ENCODE assay signal across 10 cellular contexts in the genomic region with DNA sequence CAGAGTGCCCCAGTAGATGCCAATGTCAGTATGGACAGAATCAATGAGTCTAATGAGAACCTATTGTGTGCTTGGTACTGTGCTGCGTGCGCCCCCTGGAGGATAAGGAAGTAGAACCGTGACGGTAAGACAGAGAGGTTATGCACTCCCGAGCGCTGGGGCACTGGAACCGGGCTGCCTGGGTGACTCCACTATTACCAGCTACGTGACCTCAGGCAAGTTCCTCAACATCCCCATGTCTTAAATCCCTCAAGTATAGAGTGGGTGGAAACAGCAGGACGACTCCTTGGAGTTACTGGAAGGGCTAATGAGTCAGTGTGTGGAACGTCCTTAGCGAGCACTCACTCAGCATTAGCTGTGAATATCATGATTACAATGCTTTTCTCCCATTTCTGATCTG. TPM values are rescaled to one million over a fixed set of nuclear protein-coding genes. Genes with fewer than 3 reads are reported as not detected.
DNase-seq lines count a peak whose midpoint lies in the region; ATAC-seq, FAIRE-seq and TF ChIP-seq lines count a peak whose summit lies in the region.
"Had no signal": no experiment of that assay in that cellular context is flagged by ENCODE, and none has a peak within 500 bp of the region (broad histone marks: within the 10 kb centered on the region; RNA-seq: fewer than 3 reads in every experiment).

No MANE protein-coding gene starts in this region.

- no peaks in the 10 kb centered on the region for H3K36me3 ChIP-seq in keratinocyte (ENCODE audit: control insufficient read depth in 2 of 2, extremely low read depth in 1 of 2, insufficient read depth in 2 of 2, low read length in 2 of 2)

- ATAC-seq in HG02981 (IDR thresholded peaks at IDR 0.05; ENCODE audit: unreplicated experiment) (peak; percentile 48), HG03108 (IDR thresholded peaks at IDR 0.05; ENCODE audit: unreplicated experiment) (no peak)

- dilution Hi-C loops in keratinocyte (cut with MboI; ENCODE audit: extremely low pct_ligation_motif_present, low sequenced_read_pairs), result no loop called here

- no peak overlapping the region for H3K4me3 ChIP-seq in keratinocyte (ENCODE audit: control insufficient read depth in 2 of 3, extremely low read depth in 1 of 3, insufficient read depth in 2 of 3, low read depth in 1 of 3, low read length in 3 of 3)

- H3K79me2 ChIP-seq in keratinocyte (ENCODE audit: control insufficient read depth, insufficient read depth, low read length), result no peaks in the 10 kb centered on the region

- H4K20me1 ChIP-seq in keratinocyte (ENCODE audit: control insufficient read depth, extremely low read depth, insufficient read depth, low read length), result no peaks in the 10 kb centered on the region

- H3K4me1 ChIP-seq in keratinocyte (ENCODE audit: control insufficient read depth, extremely low read depth, insufficient read depth, low read length), result no peaks in the 10 kb centered on the region

- no peaks in the 10 kb centered on the region for H3K27me3 ChIP-seq in keratinocyte (ENCODE audit: control insufficient read depth, extremely low read depth, insufficient read depth, low read length)

- no peak overlapping the region for H3K9ac ChIP-seq in keratinocyte (ENCODE audit: control insufficient read depth, extremely low read depth, insufficient read depth, low read length)

- peak; percentile 43 for DNase-seq in DMS 273 (lab: John Stamatoyannopoulos, UW; ENCODE audit: unreplicated experiment)
- no peak for DNase-seq in DMS 273 treated with DMSO at 0.1 percent for 48 hours (lab: John Stamatoyannopoulos, UW)
- peak; percentile 15 for DNase-seq in SK-N-DZ (ENCODE audit: low spot score)
- DNase-seq in activated naive CD4-positive, alpha-beta T cell (lab: John Stamatoyannopoulos, UW), result peak in 3 of 4 experiments; percentile 5 to 22 (median 12)
- DNase-seq in keratinocyte (ENCODE audit: low read depth, low spot score), result no peak
- DNase-seq in stimulated activated CD8-positive, alpha-beta memory T cell treated with anti-CD3 and anti-CD28 coated beads, Interleukin-15, amount 100 ng/mL, for 48 hours (ENCODE audit: low read depth in 2 of 2), result peak; percentile 25 to 41

- H3K9me1 ChIP-seq in keratinocyte (ENCODE audit: control insufficient read depth, extremely low read depth, insufficient read depth, low read length), result no peaks in the 10 kb centered on the region

- FAIRE-seq in keratinocyte (lab: Jason Lieb, UNC), result peak; percentile 61
- FAIRE-seq: A204.1, colon had no signal

- H3K27ac ChIP-seq in keratinocyte (ENCODE audit: control insufficient read depth, insufficient read depth, low read length), result no peak overlapping the region

- H3K9me3 ChIP-seq in keratinocyte (ENCODE audit: control insufficient read depth, low read depth, low read length), result no peaks in the 10 kb centered on the region

- TF ChIP-seq CTCF in keratinocyte (optimal IDR thresholded peaks at IDR 0.05 in 1 of 3, IDR thresholded peaks at IDR 0.05 in 1 of 3, conservative IDR thresholded peaks at IDR 0.05 in 1 of 3; ENCODE audit: extremely low read depth in 1 of 3, insufficient read depth in 2 of 3, low read length in 3 of 3), result peak; percentile 78 to 88 (median 78)

- no peak overlapping the region for H3K4me2 ChIP-seq in keratinocyte (ENCODE audit: control insufficient read depth, extremely low read depth, insufficient read depth, low read depth, low read length)

- H2AFZ ChIP-seq in keratinocyte (ENCODE audit: control insufficient read depth, low read length), result peak overlapping the region; percentile 46

RNA-seq across cellular contexts. Expression of gene CHST4, which starts 16.2 kb away (rescaled TPM):
- not detected in 2 replicates for polyA plus RNA-seq in SK-N-DZ (2014; cell fraction: cytosol; rRNA removed)
- not detected in 2 replicates for polyA plus RNA-seq in SK-N-DZ (2014; cell fraction: nucleus; rRNA removed)
- 0.14 TPM in 3 replicates for polyA plus RNA-seq in keratinocyte
- not detected for polyA plus RNA-seq in keratinocyte (2011; ENCODE audit: low read depth)
- 0.08 and 0.17 TPM in 2 replicates for polyA plus RNA-seq in keratinocyte (2011; cell fraction: cytosol; rRNA removed)
- polyA plus RNA-seq in keratinocyte (2011; cell fraction: nucleus; rRNA removed), result 0.09 and 0.17 TPM in 2 replicates
- 0.09 TPM in 1 of 2 replicates, not detected in the other for polyA plus RNA-seq in keratinocyte (2012; ENCODE audit: low replicate concordance)
- polyA minus RNA-seq in keratinocyte, result 0.10 to 0.43 TPM in 2 of 3 replicates, not detected in the other
- polyA minus RNA-seq in keratinocyte (2011; cell fraction: cytosol; rRNA and poly(A)+ RNA removed), result not detected
- 0.32 TPM in 1 of 2 replicates, not detected in the other for polyA minus RNA-seq in keratinocyte (2011; cell fraction: nucleus; rRNA and poly(A)+ RNA removed)

RNA-seq across cellular contexts. Expression of gene TAT, which starts 34.5 kb away (rescaled TPM):
- not detected in 2 replicates for polyA plus RNA-seq in SK-N-DZ (2014; cell fraction: cytosol; rRNA removed)
- polyA plus RNA-seq in SK-N-DZ (2014; cell fraction: nucleus; rRNA removed), result not detected in 2 replicates
- 0.14 TPM in 1 of 3 replicates, not detected in the others for polyA plus RNA-seq in keratinocyte
- not detected for polyA plus RNA-seq in keratinocyte (2011; ENCODE audit: low read depth)
- polyA plus RNA-seq in keratinocyte (2011; cell fraction: cytosol; rRNA removed), result not detected in 2 replicates
- polyA plus RNA-seq in keratinocyte (2011; cell fraction: nucleus; rRNA removed), result 0.25 TPM in 1 of 2 replicates, not detected in the other
- not detected in 2 replicates for polyA plus RNA-seq in keratinocyte (2012; ENCODE audit: low replicate concordance)
- polyA minus RNA-seq in keratinocyte, result 0.13 TPM in 1 of 3 replicates, not detected in the others
- polyA minus RNA-seq in keratinocyte (2011; cell fraction: cytosol; rRNA and poly(A)+ RNA removed), result not detected
- polyA minus RNA-seq in keratinocyte (2011; cell fraction: nucleus; rRNA and poly(A)+ RNA removed), result not detected in 2 replicates

RNA-seq across cellular contexts. Expression of gene ZNF19, which starts 53.3 kb away (rescaled TPM):
- polyA plus RNA-seq in SK-N-DZ (2014; cell fraction: cytosol; rRNA removed), result 4.0 and 5.3 TPM in 2 replicates
- 4.0 and 5.2 TPM in 2 replicates for polyA plus RNA-seq in SK-N-DZ (2014; cell fraction: nucleus; rRNA removed)
- polyA plus RNA-seq in keratinocyte, result 1.2 to 1.7 TPM (median 1.2 TPM) in 3 replicates
- polyA plus RNA-seq in keratinocyte (2011; ENCODE audit: low read depth), result 0.26 TPM
- 0.68 and 1.1 TPM in 2 replicates for polyA plus RNA-seq in keratinocyte (2011; cell fraction: cytosol; rRNA removed)
- 4.4 and 5.2 TPM in 2 replicates for polyA plus RNA-seq in keratinocyte (2011; cell fraction: nucleus; rRNA removed)
- 1.2 and 1.3 TPM in 2 replicates for polyA plus RNA-seq in keratinocyte (2012; ENCODE audit: low replicate concordance)
- 0.59 to 3.2 TPM (median 3.1 TPM) in 3 replicates for polyA minus RNA-seq in keratinocyte
- not detected for polyA minus RNA-seq in keratinocyte (2011; cell fraction: cytosol; rRNA and poly(A)+ RNA removed)
- 1.7 and 3.6 TPM in 2 replicates for polyA minus RNA-seq in keratinocyte (2011; cell fraction: nucleus; rRNA and poly(A)+ RNA removed)

Comparison
In these comparisons a context has a peak if more than half of its experiments do, and no peak if none do; other contexts are left out.
1. DNase-seq: peak in DMS 273 (single experiment), SK-N-DZ (single experiment), activated naive CD4-positive, alpha-beta T cell (3 of 4) and stimulated activated CD8-positive, alpha-beta memory T cell treated with anti-CD3 and anti-CD28 coated beads, Interleukin-15, amount 100 ng/mL, for 48 hours (2 of 2); none in DMS 273 treated with DMSO at 0.1 percent for 48 hours (single experiment) and keratinocyte (single experiment).